8 cellular contexts compared by ENCODE assay signal in genomic region chr9:9942764-9943424, GRCh38.
DNase-seq lines count a peak whose midpoint lies in the region; ATAC-seq and TF ChIP-seq lines count a peak whose summit lies in the region.

No MANE protein-coding gene starts in this region.

- H2AFZ ChIP-seq in PC-3 (ENCODE audit: low read length) (no peak overlapping the region), trophoblast cell (ENCODE audit: insufficient read depth, low read length, poor library complexity) (no peak overlapping the region)

- H4K91ac ChIP-seq in trophoblast cell (ENCODE audit: low read depth, low read length), result no peak overlapping the region

- no peak overlapping the region for H3K23ac ChIP-seq in trophoblast cell (ENCODE audit: low read length)

- DNase-seq in EH (ENCODE audit: low read depth) (peak; percentile 40), HUDEP-2 (lab: John Stamatoyannopoulos, UW; ENCODE audit: unreplicated experiment in 76 of 76) (peak in 39 of 76 experiments; percentile 1 to 60 (median 21)), PC-3 (peak; percentile 65), glomerular visceral epithelial cell (ENCODE audit: extremely low spot score) (peak; percentile 76), trophoblast cell (peak; percentile 60 to 85)
- peak; percentile 73 for DNase-seq in activated effector memory CD4-positive, alpha-beta T cell treated with anti-CD3 and anti-CD28 coated beads, Interleukin-2, amount 50 U/mL, for 16 hours

- POLR2A ChIA-PET in PC-3 (lab: Charles Lee; ENCODE audit: unreplicated experiment), result interaction anchor here (0.7 kb wide), 1 partner anchor 29 kb away, joined by 4 read pairs; no protein-coding TSS in a partner anchor

- H3K18ac ChIP-seq in trophoblast cell (ENCODE audit: low read length), result no peak overlapping the region

- H3K4ac ChIP-seq in trophoblast cell (ENCODE audit: low read depth, low read length), result no peak overlapping the region

- intact Hi-C loops in PC-3 (cut with micrococcal nuclease), result loop anchor here (5.0 to 10.0 kb wide), 2 partner anchors 151 to 338 kb away; no protein-coding TSS in a partner anchor

- H3K27ac ChIP-seq in PC-3 (ENCODE audit: low read length) (no peak overlapping the region), trophoblast cell (ENCODE audit: low read depth, low read length) (no peak overlapping the region)

- H4K12ac ChIP-seq in trophoblast cell (ENCODE audit: low read depth, low read length), result no peak overlapping the region

- WGBS in trophoblast cell (ENCODE audit: extremely low coverage, insufficient coverage, insufficient read length), result no CpG with 5 or more reads among the region's 5 CpGs

- H3F3A ChIP-seq in PC-3 (ENCODE audit: low read length, unreplicated experiment), result no peaks in the 10 kb centered on the region

- no peak overlapping the region for H3K14ac ChIP-seq in trophoblast cell (ENCODE audit: low read length)

- no peak overlapping the region for H2BK12ac ChIP-seq in trophoblast cell (ENCODE audit: low read length)

- no peak overlapping the region for H3K4me3 ChIP-seq in PC-3 (ENCODE audit: low read length)
- H3K4me3 ChIP-seq in trophoblast cell (ENCODE audit: low read depth, low read length), result no peak overlapping the region

- H3K9me3 ChIP-seq in PC-3 (ENCODE audit: low read length), result no peaks in the 10 kb centered on the region
- H3K9me3 ChIP-seq in trophoblast cell (ENCODE audit: insufficient read depth, low read depth, low read length), result no peaks in the 10 kb centered on the region

- H4K20me1 ChIP-seq in PC-3 (ENCODE audit: low read length), result no peaks in the 10 kb centered on the region

- ATAC-seq in GM21515 (IDR thresholded peaks at IDR 0.05; ENCODE audit: unreplicated experiment) (peak; percentile 86), PC-3 (peak; percentile 40; the same call in 1 of the 2 replicates), HG03571 (IDR thresholded peaks at IDR 0.05; ENCODE audit: unreplicated experiment) (no peak)

- H3K36me3 ChIP-seq in PC-3 (ENCODE audit: low read depth, low read length), result no peaks in the 10 kb centered on the region; the same call in 1 of the 2 replicates
- H3K36me3 ChIP-seq in trophoblast cell (ENCODE audit: control insufficient read depth in 1 of 2, insufficient read depth in 2 of 2, low read length in 2 of 2), result no peaks in the 10 kb centered on the region

- H3K9ac ChIP-seq in PC-3 (ENCODE audit: low read length) (no peak overlapping the region), trophoblast cell (ENCODE audit: low read length) (no peak overlapping the region)

- H3K27me3 ChIP-seq in PC-3 (ENCODE audit: low read length), result no peaks in the 10 kb centered on the region
- no peaks in the 10 kb centered on the region for H3K27me3 ChIP-seq in trophoblast cell (ENCODE audit: insufficient read depth, low read length)

- no peak overlapping the region for H2BK5ac ChIP-seq in trophoblast cell (ENCODE audit: low read depth, low read length, poor library complexity)

- no peak overlapping the region for H2BK120ac ChIP-seq in trophoblast cell (ENCODE audit: insufficient read depth, low read length, poor library complexity)

- H3K79me2 ChIP-seq in PC-3 (ENCODE audit: low read length) (no peaks in the 10 kb centered on the region), trophoblast cell (ENCODE audit: control insufficient read depth, insufficient read depth, low read length, poor library complexity) (no peaks in the 10 kb centered on the region)

- no peak overlapping the region for H4K8ac ChIP-seq in trophoblast cell (ENCODE audit: low read depth, low read length)

- no peaks in the 10 kb centered on the region for H3K79me1 ChIP-seq in trophoblast cell (ENCODE audit: low read length)

- peak; percentile 74 for TF ChIP-seq CTCF in PC-3 (conservative IDR thresholded peaks at IDR 0.05; ENCODE audit: low read depth, low read length)

- H3K4me2 ChIP-seq in PC-3 (ENCODE audit: low read length), result no peak overlapping the region
- no peak overlapping the region for H3K4me2 ChIP-seq in trophoblast cell (ENCODE audit: low read length)

- H3K4me1 ChIP-seq in PC-3 (ENCODE audit: insufficient read depth, low read length) (no peaks in the 10 kb centered on the region), trophoblast cell (ENCODE audit: control insufficient read depth in 1 of 2, insufficient read depth in 2 of 2, low read length in 2 of 2) (no peaks in the 10 kb centered on the region)

- no peaks in the 10 kb centered on the region for H3K9me2 ChIP-seq in PC-3 (replicated peaks; ENCODE audit: low read length)

- no peak overlapping the region for H2AK5ac ChIP-seq in trophoblast cell (ENCODE audit: low read length)

- CTCF ChIA-PET in PC-3 (lab: Charles Lee), result interaction anchor here (0.5 to 1.1 kb wide), 12 partner anchors 29 to 583 kb away, joined by 3 to 18 read pairs (median 6); no protein-coding TSS in a partner anchor

- BruUV-seq in PC-3 (replicated peaks; lab: Mats Ljungman, UMichigan), result no TSS peak

Comparison
In these comparisons a context has a peak if more than half of its experiments do, and no peak if none do; other contexts are left out.
1. DNase-seq: peak in every context shown above with its lines; median percentile 76 in glomerular visceral epithelial cell; 73 in activated effector memory CD4-positive, alpha-beta T cell treated with anti-CD3 and anti-CD28 coated beads, Interleukin-2, amount 50 U/mL, for 16 hours; 72 in trophoblast cell; 65 in PC-3; 40 in EH; 21 in HUDEP-2.